In the genomic region with DNA sequence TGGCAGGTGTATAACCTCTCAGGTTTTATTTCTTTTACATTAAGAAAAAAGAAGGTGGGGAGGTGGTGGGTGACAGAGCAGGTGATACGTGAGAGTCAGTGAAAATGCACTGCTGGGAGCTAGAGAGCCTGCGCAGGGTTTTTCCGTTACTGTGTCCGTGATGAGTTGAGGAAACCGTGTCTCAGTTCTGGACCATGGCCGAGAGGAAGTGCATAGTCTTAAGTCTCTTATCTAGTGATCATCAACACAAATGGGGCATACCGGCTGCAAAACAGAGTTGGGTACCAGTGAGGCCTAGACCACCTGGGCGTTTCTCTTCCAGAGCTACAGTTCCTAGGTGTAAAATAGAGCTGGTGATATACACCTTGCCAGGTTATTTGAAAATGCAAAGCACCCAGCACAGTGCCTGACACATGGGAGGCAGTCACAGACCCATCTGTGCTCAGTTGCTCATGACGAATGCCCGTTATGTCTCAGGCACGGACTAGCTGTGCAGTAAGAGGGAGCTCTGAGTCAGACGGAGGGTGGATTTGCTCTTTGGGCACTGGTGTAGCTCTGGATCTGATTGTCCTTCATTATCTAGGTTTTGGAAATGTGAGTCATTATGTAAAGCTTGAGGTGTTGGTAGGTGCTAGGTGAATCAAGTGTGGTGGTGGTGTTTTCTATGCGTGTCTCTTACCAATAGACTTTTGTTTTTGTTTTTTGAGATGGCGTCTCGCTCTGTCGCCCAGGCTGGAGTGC, we compare ENCODE assay signal across 8 cellular contexts.
DNase-seq lines count a peak whose midpoint lies in the region; ATAC-seq and TF ChIP-seq lines count a peak whose summit lies in the region.

No MANE protein-coding gene starts in this region.

- ATAC-seq in GM18909 (IDR thresholded peaks at IDR 0.05; ENCODE audit: poor library complexity, unreplicated experiment) (peak; percentile 80), HG03064 (IDR thresholded peaks at IDR 0.05; ENCODE audit: low read depth, unreplicated experiment) (peak; percentile 52), foreskin keratinocyte (peak; percentile 99), HG02678 (IDR thresholded peaks at IDR 0.05; ENCODE audit: unreplicated experiment) (no peak)

- H3K4me3 ChIP-seq in neural progenitor cell: no peak overlapping the region

- H3K4me2 ChIP-seq in neural progenitor cell: no peak overlapping the region

- peaks cover 3% of the 10 kb centered on the region for H3K9me3 ChIP-seq in neural progenitor cell (ENCODE audit: low read depth)

- H3K36me3 ChIP-seq in neural progenitor cell: no peaks in the 10 kb centered on the region

- H3K4me3 Mint-ChIP-seq in neural progenitor cell: no peak overlapping the region

- peaks cover 21% of the 10 kb centered on the region for H3K36me3 Mint-ChIP-seq in neural progenitor cell

- H3K9me3 Mint-ChIP-seq in neural progenitor cell: peaks cover 20% of the 10 kb centered on the region

- no peaks in the 10 kb centered on the region for H3F3A ChIP-seq in neural progenitor cell (ENCODE audit: low read depth)

- peaks cover 37% of the 10 kb centered on the region for H4K20me1 ChIP-seq in neural progenitor cell (ENCODE audit: low read depth)

- H3K27ac Mint-ChIP-seq in neural progenitor cell: no peak overlapping the region

- no peak overlapping the region for H3K27ac ChIP-seq in foreskin keratinocyte
- no peak overlapping the region for H3K27ac ChIP-seq in neural progenitor cell

- no peak overlapping the region for H3K9ac ChIP-seq in neural progenitor cell

- peaks cover 4% of the 10 kb centered on the region for H3K27me3 Mint-ChIP-seq in neural progenitor cell (ENCODE audit: insufficient read depth, low read depth)

- peaks cover 17% of the 10 kb centered on the region for H3K4me1 Mint-ChIP-seq in neural progenitor cell

- TF ChIP-seq CTCF in foreskin keratinocyte (conservative IDR thresholded peaks at IDR 0.05) (peak; percentile 52), neural progenitor cell (IDR thresholded peaks at IDR 0.05) (no peak)

- H3K27me3 ChIP-seq in foreskin keratinocyte (no peaks in the 10 kb centered on the region), neural progenitor cell (no peaks in the 10 kb centered on the region)

- H2AFZ ChIP-seq in neural progenitor cell (replicated peaks): no peak overlapping the region

- peak; percentile 49 to 57 for DNase-seq in activated CD4-positive, alpha-beta T cell treated with anti-CD3 and anti-CD28 coated beads for 24 hours (ENCODE audit: low read depth in 2 of 2)
- DNase-seq in foreskin keratinocyte (peak; percentile 92 to 95), inferior parietal cortex (ENCODE audit: extremely low spot score) (no peak), neural progenitor cell (ENCODE audit: low spot score) (no peak)
- DNase-seq in central memory CD4-positive, alpha-beta T cell: no peak

- H3K79me2 ChIP-seq in neural progenitor cell (ENCODE audit: low read depth): peaks cover 38% of the 10 kb centered on the region

- H3K4me1 ChIP-seq in foreskin keratinocyte (no peaks in the 10 kb centered on the region), neural progenitor cell (no peaks in the 10 kb centered on the region)

Comparison
In these comparisons a context has a peak if more than half of its experiments do, and no peak if none do; other contexts are left out.
1. DNase-seq: peak in activated CD4-positive, alpha-beta T cell treated with anti-CD3 and anti-CD28 coated beads for 24 hours (2 of 2) and foreskin keratinocyte (2 of 2); none in inferior parietal cortex (single experiment), neural progenitor cell (single experiment) and central memory CD4-positive, alpha-beta T cell (single experiment).